Comparison of ENCODE assay signal across 8 cellular contexts in genomic region chr14:90758028-90758889, GRCh38. TPM values are rescaled to one million over a fixed set of nuclear protein-coding genes. Genes with fewer than 3 reads are reported as not detected.
A peak's percentile ranks its signal among the peaks of the same experiment; 100 is the strongest.
DNase-seq lines count a peak whose midpoint lies in the region; ATAC-seq lines count a peak whose summit lies in the region.

No MANE protein-coding gene starts in this region.

- no peaks in the 10 kb centered on the region for H3K36me3 Mint-ChIP-seq in CD4-positive, CD25-positive, alpha-beta regulatory T cell
- peaks cover 4% of the 10 kb centered on the region for H3K36me3 Mint-ChIP-seq in activated CD4-positive, alpha-beta memory T cell treated with anti-CD3 and anti-CD28 coated beads for 36 hours

- H3K36me3 ChIP-seq in CD4-positive, CD25-positive, alpha-beta regulatory T cell (ENCODE audit: control insufficient read depth, insufficient read depth, low read length) = no peaks in the 10 kb centered on the region

- H3K9me3 Mint-ChIP-seq in CD4-positive, CD25-positive, alpha-beta regulatory T cell = peaks cover 0 to 12% (median 5%) of the 10 kb centered on the region in 7 donors
- H3K9me3 Mint-ChIP-seq in activated CD4-positive, alpha-beta memory T cell treated with anti-CD3 and anti-CD28 coated beads for 36 hours = peaks cover 11% of the 10 kb centered on the region

- peaks cover 24% of the 10 kb centered on the region for H3K27me3 Mint-ChIP-seq in CD4-positive, CD25-positive, alpha-beta regulatory T cell
- H3K27me3 Mint-ChIP-seq in activated CD4-positive, alpha-beta memory T cell treated with anti-CD3 and anti-CD28 coated beads for 36 hours = no peaks in the 10 kb centered on the region

- intact Hi-C loops in activated CD4-positive, alpha-beta memory T cell treated with anti-CD3 and anti-CD28 coated beads for 36 hours (cut with micrococcal nuclease) = loop anchor here (1.0 to 5.0 kb wide), 8 partner anchors 36 to 803 kb away; partner anchors contain the start of genes EFCAB11, PSMC1, RPS6KA5 and TDP1

- peaks cover 10 to 11% of the 10 kb centered on the region in 2 experiments for H3K9me3 ChIP-seq in CD4-positive, CD25-positive, alpha-beta regulatory T cell (ENCODE audit: control insufficient read depth in 2 of 2, low read length in 2 of 2)

- H3K27ac ChIP-seq in CD4-positive, CD25-positive, alpha-beta regulatory T cell (ENCODE audit: insufficient read depth, low read length, poor library complexity, severe bottlenecking) = peak overlapping the region; percentile 73

- H3K27ac Mint-ChIP-seq in CD4-positive, CD25-positive, alpha-beta regulatory T cell = peak overlapping the region; percentile 71 to 94 (median 84)
- peak overlapping the region; percentile 75 for H3K27ac Mint-ChIP-seq in activated CD4-positive, alpha-beta memory T cell treated with anti-CD3 and anti-CD28 coated beads for 36 hours

- POLR2A ChIA-PET in activated CD4-positive, alpha-beta memory T cell treated with anti-CD3 and anti-CD28 coated beads for 36 hours (lab: Charles Lee) = interaction anchor here (1.1 kb wide), 3 partner anchors 71 to 483 kb away, joined by 3 to 4 read pairs (median 3); no protein-coding TSS in a partner anchor

- peak; percentile 90 to 95 (median 93) for DNase-seq in CD4-positive, CD25-positive, alpha-beta regulatory T cell
- peak; percentile 95 for DNase-seq in NCI-H69 (lab: John Stamatoyannopoulos, UW)
- DNase-seq in activated CD4-positive, alpha-beta memory T cell treated with anti-CD3 and anti-CD28 coated beads for 36 hours = peak; percentile 97
- peak; percentile 95 for DNase-seq in ecto neural progenitor cell (ENCODE audit: low spot score)
- peak; percentile 91 to 94 for DNase-seq in lung microvascular endothelial cell (ENCODE audit: low read depth in 2 of 2)
- peak; percentile 91 to 93 (median 93) for DNase-seq in stimulated activated CD4-positive, alpha-beta T cell treated with anti-CD3 and anti-CD28 coated beads, TNF-alpha, amount 100 ng/mL, for 4 hours (ENCODE audit: low read depth in 3 of 3)

- H3K27me3 ChIP-seq in CD4-positive, CD25-positive, alpha-beta regulatory T cell (ENCODE audit: control insufficient read depth, insufficient read depth, low read length) = peaks cover 9% of the 10 kb centered on the region

- peak overlapping the region; percentile 72 to 90 (median 86) for H3K4me3 Mint-ChIP-seq in CD4-positive, CD25-positive, alpha-beta regulatory T cell
- peak overlapping the region; percentile 73 for H3K4me3 Mint-ChIP-seq in activated CD4-positive, alpha-beta memory T cell treated with anti-CD3 and anti-CD28 coated beads for 36 hours

- peaks cover 7 to 25% (median 8%) of the 10 kb centered on the region in 4 donors for H3K4me1 Mint-ChIP-seq in CD4-positive, CD25-positive, alpha-beta regulatory T cell
- peaks cover 22% of the 10 kb centered on the region for H3K4me1 Mint-ChIP-seq in activated CD4-positive, alpha-beta memory T cell treated with anti-CD3 and anti-CD28 coated beads for 36 hours (ENCODE audit: low read depth)

- ATAC-seq in CD4-positive, CD25-positive, alpha-beta regulatory T cell (ENCODE audit: low read depth in 2 of 2) = peak; percentile 88 to 89
- ATAC-seq in GM19372 (IDR thresholded peaks at IDR 0.05; ENCODE audit: low read depth, unreplicated experiment) (peak; percentile 87), HG03521 (IDR thresholded peaks at IDR 0.05; ENCODE audit: unreplicated experiment) (peak; percentile 85)

- H3K4me3 ChIP-seq in CD4-positive, CD25-positive, alpha-beta regulatory T cell (ENCODE audit: low read depth, low read length) = peak overlapping the region; percentile 83

- H3K4me1 ChIP-seq in CD4-positive, CD25-positive, alpha-beta regulatory T cell (ENCODE audit: control insufficient read depth, insufficient read depth, low read length, poor library complexity, severe bottlenecking) = peaks cover 19% of the 10 kb centered on the region

- CTCF ChIA-PET in activated CD4-positive, alpha-beta memory T cell treated with anti-CD3 and anti-CD28 coated beads for 36 hours (lab: Charles Lee) = interaction anchor here (0.6 to 4.2 kb wide), 42 partner anchors 7 to 469 kb away, joined by 3 to 35 read pairs (median 4); partner anchors contain the start of genes NRDE2 and TTC7B

RNA-seq across cellular contexts. Expression of gene TTC7B, which starts 58.0 kb away (rescaled TPM):
- 7.8 TPM for total RNA-seq in CD4-positive, CD25-positive, alpha-beta regulatory T cell
- polyA plus RNA-seq in CD4-positive, CD25-positive, alpha-beta regulatory T cell = 1 to 10 TPM in 2 of 4 donors, under 1 TPM in 2; 0.88 to 1.5 (median 0.96) TPM
- total RNA-seq in activated CD4-positive, alpha-beta memory T cell treated with anti-CD3 and anti-CD28 coated beads for 36 hours = 10 to 100 TPM in 1 of 2 experiments, 1 to 10 TPM in 1; 9.3 to 12.4 TPM
- total RNA-seq in lung microvascular endothelial cell = 9.2 and 14.7 TPM in 2 replicates

Comparison
In these comparisons a context has a peak if more than half of its experiments do, and no peak if none do; other contexts are left out.
1. Peak in every context shown above with its lines: DNase-seq, ATAC-seq, H3K4me3 ChIP-seq and H3K27ac ChIP-seq.